ENCODE assay signal across 8 cellular contexts in the genomic region with DNA sequence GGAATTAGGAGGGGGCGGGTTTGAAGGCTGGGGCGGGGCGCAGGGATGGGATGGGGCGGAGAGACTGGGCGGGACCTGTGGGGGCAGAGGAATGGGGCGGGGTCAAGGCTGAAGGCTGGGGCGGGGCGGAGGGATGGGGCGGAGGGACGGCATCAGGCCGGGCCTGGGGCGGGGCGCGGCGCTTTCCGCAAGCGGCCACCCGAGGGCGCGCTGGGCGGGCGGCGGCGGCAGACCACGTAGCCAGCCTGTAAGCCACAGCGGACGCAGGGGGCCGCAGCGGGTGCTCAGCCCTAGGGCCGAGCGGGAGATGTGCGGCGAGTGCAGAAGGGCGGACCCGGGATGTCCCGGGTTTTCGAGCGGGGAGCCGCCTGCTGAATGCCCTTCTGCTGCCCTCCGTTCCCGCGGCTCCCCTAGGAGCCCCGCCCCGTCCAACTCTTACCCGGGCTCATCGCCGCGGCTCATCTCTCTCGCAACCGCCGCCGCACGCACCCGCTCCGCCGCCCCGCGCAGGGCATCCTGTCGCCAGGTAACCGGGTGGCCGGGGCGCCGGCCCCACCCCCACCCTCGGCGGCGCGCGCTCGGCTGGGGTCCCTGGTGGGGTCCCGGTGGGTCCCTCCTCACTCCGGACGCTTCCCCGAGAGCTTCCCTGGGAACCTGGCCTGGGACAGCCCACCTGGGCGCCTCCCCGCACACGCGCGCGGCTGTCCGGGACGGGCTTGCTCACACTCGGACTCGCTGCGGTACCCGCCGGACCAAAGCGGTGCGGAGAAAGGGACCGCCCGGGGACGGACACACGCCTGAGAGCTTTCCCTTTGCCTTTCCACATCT. TPM values are rescaled to one million over a fixed set of nuclear protein-coding genes. Genes with fewer than 3 reads are reported as not detected.
DNase-seq lines count a peak whose midpoint lies in the region; ATAC-seq and TF ChIP-seq lines count a peak whose summit lies in the region.

TSS of gene CCDC110 (minus strand) at position 499 of the 828 bp plus-strand sequence. CDS start at position 449, 50 bp downstream.

- in situ Hi-C loops in G401 (cut with HindIII; ENCODE audit: low sequenced_read_pairs): no loop called here

- no peaks in the 10 kb centered on the region for H3K27me3 Mint-ChIP-seq in activated naive CD4-positive, alpha-beta T cell treated with anti-CD3 and anti-CD28 coated beads, Interleukin-2, amount 50 U/mL, for 24 hours
- H3K27me3 Mint-ChIP-seq in glutamatergic neuron (ENCODE audit: unreplicated experiment) (peaks cover 5% of the 10 kb centered on the region), osteocyte (ENCODE audit: unreplicated experiment) (peaks cover 8% of the 10 kb centered on the region)

- H3K4me3 Mint-ChIP-seq in activated naive CD4-positive, alpha-beta T cell treated with anti-CD3 and anti-CD28 coated beads, Interleukin-2, amount 50 U/mL, for 24 hours: peak within 1 kb of the TSS; percentile 91
- peak within 1 kb of the TSS; percentile 86 for H3K4me3 Mint-ChIP-seq in glutamatergic neuron (ENCODE audit: unreplicated experiment)
- peak within 1 kb of the TSS; percentile 89 for H3K4me3 Mint-ChIP-seq in osteocyte (ENCODE audit: unreplicated experiment)

- TF ChIP-seq CTCF in LNCaP clone FGC (IDR thresholded peaks at IDR 0.05; ENCODE audit: control insufficient read depth, extremely low read depth, insufficient read depth) (peak; percentile 75), glutamatergic neuron (IDR thresholded peaks at IDR 0.05; ENCODE audit: partially characterized antibody, unreplicated experiment) (peak; percentile 53), osteocyte (IDR thresholded peaks at IDR 0.05) (peak; percentile 90), thoracic aorta (IDR thresholded peaks at IDR 0.05) (peak; percentile 80)

- ATAC-seq in thoracic aorta (ENCODE audit: insufficient number of reproducible peaks, low FRiP score, low read depth): peak; percentile 89

- no peaks in the 10 kb centered on the region for H3K27me3 ChIP-seq in thoracic aorta (replicated peaks; ENCODE audit: insufficient read depth)

- peaks cover 4 to 26% of the 10 kb centered on the region in 2 donors for H3K4me1 ChIP-seq in thoracic aorta (ENCODE audit: control insufficient read depth in 1 of 2, low read depth in 2 of 2)

- no peaks in the 10 kb centered on the region for H3K9me3 Mint-ChIP-seq in activated naive CD4-positive, alpha-beta T cell treated with anti-CD3 and anti-CD28 coated beads, Interleukin-2, amount 50 U/mL, for 24 hours
- H3K9me3 Mint-ChIP-seq in glutamatergic neuron (ENCODE audit: unreplicated experiment) (peaks cover 2% of the 10 kb centered on the region), osteocyte (ENCODE audit: unreplicated experiment) (no peaks in the 10 kb centered on the region)

- H3K9me3 ChIP-seq in SK-N-MC (ENCODE audit: low read depth, low read length): no peaks in the 10 kb centered on the region
- no peaks in the 10 kb centered on the region for H3K9me3 ChIP-seq in thoracic aorta

- peak; percentile 98 for DNase-seq in G401 (ENCODE audit: low spot score)
- peak; percentile 63 for DNase-seq in H4 (ENCODE audit: low spot score)
- peak; percentile 69 for DNase-seq in LNCaP clone FGC (ENCODE audit: low read depth)
- peak; percentile 62 for DNase-seq in SK-N-MC (ENCODE audit: low read depth, low spot score)
- DNase-seq in glutamatergic neuron: peak; percentile 98
- peak; percentile 98 for DNase-seq in osteocyte (ENCODE audit: extremely low spot score, unreplicated experiment)
- peak; percentile 77 for DNase-seq in thoracic aorta (ENCODE audit: low spot score)

- H3K9ac ChIP-seq in SK-N-MC (ENCODE audit: insufficient read length): peak within 1 kb of the TSS; percentile 80

- H3K36me3 Mint-ChIP-seq in activated naive CD4-positive, alpha-beta T cell treated with anti-CD3 and anti-CD28 coated beads, Interleukin-2, amount 50 U/mL, for 24 hours: no peaks in the 10 kb centered on the region
- H3K36me3 Mint-ChIP-seq in glutamatergic neuron (ENCODE audit: unreplicated experiment): peaks cover 9% of the 10 kb centered on the region
- no peaks in the 10 kb centered on the region for H3K36me3 Mint-ChIP-seq in osteocyte (ENCODE audit: unreplicated experiment)

- H3K27ac ChIP-seq in SK-N-MC (no peak within 1 kb of the TSS), thoracic aorta (peak within 1 kb of the TSS; percentile 72)

- H3K36me3 ChIP-seq in SK-N-MC (ENCODE audit: insufficient read depth, low read length): no peaks in the 10 kb centered on the region
- H3K36me3 ChIP-seq in thoracic aorta: no peaks in the 10 kb centered on the region

- H3K4me1 Mint-ChIP-seq in activated naive CD4-positive, alpha-beta T cell treated with anti-CD3 and anti-CD28 coated beads, Interleukin-2, amount 50 U/mL, for 24 hours: peaks cover 11% of the 10 kb centered on the region
- H3K4me1 Mint-ChIP-seq in glutamatergic neuron (ENCODE audit: low read depth, unreplicated experiment): peaks cover 2% of the 10 kb centered on the region
- H3K4me1 Mint-ChIP-seq in osteocyte (ENCODE audit: unreplicated experiment): peaks cover 20% of the 10 kb centered on the region

- H3K4me3 ChIP-seq in LNCaP clone FGC (ENCODE audit: low read depth, low read length) (peak within 1 kb of the TSS; percentile 63), SK-N-MC (peak within 1 kb of the TSS; percentile 94), thoracic aorta (peak within 1 kb of the TSS; percentile 100)

- peak within 1 kb of the TSS; percentile 69 for H3K27ac Mint-ChIP-seq in activated naive CD4-positive, alpha-beta T cell treated with anti-CD3 and anti-CD28 coated beads, Interleukin-2, amount 50 U/mL, for 24 hours
- H3K27ac Mint-ChIP-seq in glutamatergic neuron (ENCODE audit: unreplicated experiment) (peak within 1 kb of the TSS; percentile 60), osteocyte (ENCODE audit: unreplicated experiment) (peak within 1 kb of the TSS; percentile 77)

RNA-seq across cellular contexts. Expression of gene CCDC110, which starts in this region (rescaled TPM):
- 0.43 and 0.98 TPM in 2 replicates for total RNA-seq in G401 (2014; rRNA removed; shearing (Covaris generic))
- 0.12 TPM in 1 of 2 replicates, not detected in the other for total RNA-seq in H4 (2014; rRNA removed; shearing (Covaris generic))
- 1.3 TPM for total RNA-seq in glutamatergic neuron (ENCODE audit: unreplicated experiment)
- total RNA-seq in osteocyte: 0.73 and 0.76 TPM in 2 replicates
- 1 to 10 TPM in 1 of 2 donors, under 1 TPM in 1; 0.35 to 6.2 TPM for total RNA-seq in thoracic aorta

Comparison
In these comparisons a context has a peak if more than half of its experiments do, and no peak if none do; other contexts are left out.
1. Peak in DNase-seq in G401; RNA of the gene not detected or under 1 TPM.
2. Peak in DNase-seq in H4; RNA of the gene not detected or under 1 TPM.
3. Peak in DNase-seq in osteocyte; RNA of the gene not detected or under 1 TPM.